Comparison of ENCODE assay signal across 22 cellular contexts in genomic region chr4:158741622-158742021, GRCh38.
"Had no signal": no experiment of that assay in that cellular context is flagged by ENCODE, and none has a peak within 500 bp of the region (broad histone marks: within the 10 kb centered on the region; RNA-seq: fewer than 3 reads in every experiment).

No MANE protein-coding gene starts in this region.

- ATAC-seq: HepG2, SK-N-SH treated with all-trans-retinoic acid at 6 μM for 48 hours had no signal

- DNase-seq: IMR-90, Karpas-422, KG1, MG63, NCI-H1092, NCI-H1105 treated with DMSO at 0.1 percent for 48 hours, NCI-H1417 treated with DMSO at 0.1 percent for 48 hours, NCI-H1694 treated with DMSO at 0.1 percent for 48 hours, NCI-H1930, NCI-H2081, NCI-H2107, NCI-H2171 treated with DMSO at 0.1 percent for 48 hours, NCI-H345, NCI-H446 treated with DMSO at 0.1 percent for 48 hours, NCI-H510A treated with DMSO at 0.1 percent for 48 hours, NCI-H526, NCI-H774, Right ventricle myocardium superior, RPMI8226, SJCRH30 had no signal

- H3K4me3 ChIP-seq: MG63, SJCRH30 had no signal
